ENCODE assay signal across 1 cellular context in genomic region chr6:49541210-49541724, GRCh38.
A peak's percentile ranks its signal among the peaks of the same experiment; 100 is the strongest.
TF ChIP-seq lines count a peak whose summit lies in the region.

No MANE protein-coding gene starts in this region.

TF ChIP-seq in K562, 482 proteins besides CTCF, POLR2A, EP300 and RAD21 (continued from another document and continues in another):
- no peak for TF ChIP-seq HMGXB4 (CRISPR knock-in tag; IDR thresholded peaks at IDR 0.05)
- TF ChIP-seq ZNF23 (CRISPR knock-in tag; IDR thresholded peaks at IDR 0.05): no peak
- no peak for TF ChIP-seq ZNF277 (CRISPR knock-in tag; IDR thresholded peaks at IDR 0.05; ENCODE audit: borderline replicate concordance)
- TF ChIP-seq SMC3 (conservative IDR thresholded peaks at IDR 0.05; ENCODE audit: insufficient read depth, low read depth, low read length): no peak
- no peak for TF ChIP-seq NFRKB (IDR thresholded peaks at IDR 0.05; ENCODE audit: low read depth)
- no peak for TF ChIP-seq SMAD4 (CRISPR knock-in tag; conservative IDR thresholded peaks at IDR 0.05)
- TF ChIP-seq ZBTB9 (CRISPR knock-in tag; IDR thresholded peaks at IDR 0.05): no peak
- no peak for TF ChIP-seq BMI1 (IDR thresholded peaks at IDR 0.05; ENCODE audit: low read length)
- no peak for TF ChIP-seq TARDBP (IDR thresholded peaks at IDR 0.05)
- TF ChIP-seq ZNF384 (IDR thresholded peaks at IDR 0.05; ENCODE audit: low read depth, low read length): no peak
- TF ChIP-seq ZBTB17 (CRISPR knock-in tag; IDR thresholded peaks at IDR 0.05): no peak
- TF ChIP-seq MAX (CRISPR knock-in tag; IDR thresholded peaks at IDR 0.05): no peak
- TF ChIP-seq USF1 (CRISPR knock-in tag; IDR thresholded peaks at IDR 0.05): no peak
- TF ChIP-seq ZNF592 (IDR thresholded peaks at IDR 0.05): no peak
- TF ChIP-seq SFPQ (IDR thresholded peaks at IDR 0.05; ENCODE audit: low read depth, low read length): no peak
- no peak for TF ChIP-seq TCF7L2 (IDR thresholded peaks at IDR 0.05; ENCODE audit: low read depth, low read length)
- no peak for TF ChIP-seq SLC30A9 (CRISPR knock-in tag; IDR thresholded peaks at IDR 0.05)
- no peak for TF ChIP-seq E2F8 (IDR thresholded peaks at IDR 0.05; ENCODE audit: low read depth, partially characterized antibody)
- TF ChIP-seq GTF2A2 (tag; IDR thresholded peaks at IDR 0.05): no peak
- no peak for TF ChIP-seq NFE2L1 (tag; IDR thresholded peaks at IDR 0.05; ENCODE audit: borderline replicate concordance, low read depth)
- no peak for TF ChIP-seq DEAF1 (CRISPR knock-in tag; IDR thresholded peaks at IDR 0.05)
- TF ChIP-seq RFX5 (IDR thresholded peaks at IDR 0.05; ENCODE audit: low read depth, low read length): no peak
- TF ChIP-seq ZNF140 (CRISPR knock-in tag; IDR thresholded peaks at IDR 0.05): no peak
- TF ChIP-seq ZNF124 (CRISPR knock-in tag; IDR thresholded peaks at IDR 0.05): no peak
- TF ChIP-seq ZBTB7A (IDR thresholded peaks at IDR 0.05; ENCODE audit: borderline replicate concordance, control insufficient read depth, low read depth, low read length): no peak
- TF ChIP-seq DMBX1 (CRISPR knock-in tag; IDR thresholded peaks at IDR 0.05; ENCODE audit: borderline replicate concordance): no peak
- TF ChIP-seq SMARCE1 (IDR thresholded peaks at IDR 0.05): peak; percentile 65; the same call in 1 of the 2 replicates
- no peak for TF ChIP-seq NR2F6 (CRISPR knock-in tag; IDR thresholded peaks at IDR 0.05)
- TF ChIP-seq DLX4 (CRISPR knock-in tag; IDR thresholded peaks at IDR 0.05): no peak
- no peak for TF ChIP-seq ZNF584 (CRISPR knock-in tag; IDR thresholded peaks at IDR 0.05; ENCODE audit: low read depth)
- TF ChIP-seq ZKSCAN8 (CRISPR knock-in tag; IDR thresholded peaks at IDR 0.05): no peak
- no peak for TF ChIP-seq RREB1 (CRISPR knock-in tag; IDR thresholded peaks at IDR 0.05)
- peak; percentile 75 for TF ChIP-seq ATF7 (IDR thresholded peaks at IDR 0.05)
- TF ChIP-seq GATAD2B (IDR thresholded peaks at IDR 0.05; ENCODE audit: borderline replicate concordance): 0 out of 2 replicates have a peak, but pooled peaks have one; percentile 32
- TF ChIP-seq SAFB (IDR thresholded peaks at IDR 0.05; ENCODE audit: borderline replicate concordance, low read depth, low read length): no peak
- no peak for TF ChIP-seq PML (IDR thresholded peaks at IDR 0.05; ENCODE audit: low read length)
- TF ChIP-seq MTA2 (IDR thresholded peaks at IDR 0.05; ENCODE audit: low read depth): no peak
- no peak for TF ChIP-seq BRF1 (IDR thresholded peaks at IDR 0.05; ENCODE audit: borderline replicate concordance, extremely low read depth, insufficient read length)
